Comparison of ENCODE assay signal across 9 cellular contexts in the genomic region with DNA sequence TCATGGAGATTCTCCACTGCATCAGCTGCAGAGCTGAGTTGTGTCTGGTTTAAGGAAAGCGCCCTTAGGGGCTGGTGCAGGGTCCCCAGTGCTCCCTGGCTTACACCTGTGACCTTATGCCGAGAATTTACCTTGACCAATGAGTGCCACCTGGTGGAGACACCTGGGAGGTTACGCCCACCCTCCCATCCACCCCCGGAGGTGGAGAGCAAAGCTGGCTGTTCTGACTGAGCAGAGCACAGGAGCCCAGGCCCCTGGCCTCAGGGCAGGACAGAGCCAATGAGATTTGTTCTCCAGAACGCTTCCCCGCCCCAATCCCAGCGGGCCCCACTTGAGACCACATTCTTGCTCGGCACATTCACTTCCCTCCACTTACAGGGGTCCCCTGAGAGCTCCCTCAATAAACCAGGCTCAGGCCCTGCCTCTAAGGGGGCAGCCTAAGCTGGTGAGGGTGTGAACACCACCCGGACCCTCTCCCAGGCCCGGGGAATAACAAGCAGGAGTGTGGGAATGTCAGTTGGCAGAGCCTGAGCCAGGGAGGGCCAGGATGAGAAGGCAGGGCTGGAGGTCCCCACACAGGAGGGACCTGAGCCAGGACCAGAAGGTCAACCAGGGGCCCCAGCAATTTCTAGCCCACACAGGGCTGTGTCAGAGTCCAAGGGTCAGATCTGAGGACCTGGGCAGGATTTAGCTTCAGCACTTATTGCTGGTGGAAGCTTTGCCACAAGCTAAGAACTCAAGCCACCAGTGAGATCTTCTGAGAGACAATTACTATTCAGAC.
DNase-seq lines count a peak whose midpoint lies in the region; ATAC-seq and TF ChIP-seq lines count a peak whose summit lies in the region.
"Had no signal": no experiment of that assay in that cellular context is flagged by ENCODE, and none has a peak within 500 bp of the region (broad histone marks: within the 10 kb centered on the region; RNA-seq: fewer than 3 reads in every experiment).

No MANE protein-coding gene starts in this region.

- H2AFZ ChIP-seq in mesenchymal stem cell (ENCODE audit: low read depth, low read length): no peak overlapping the region

- 39% methylated on average over 10 of the region's 10 CpGs for WGBS in mesenchymal stem cell

- no peak overlapping the region for H2BK5ac ChIP-seq in mesenchymal stem cell (ENCODE audit: low read depth, low read length, poor library complexity, severe bottlenecking)

- H2BK120ac ChIP-seq in mesenchymal stem cell (ENCODE audit: low read depth, low read length): no peak overlapping the region

- TF ChIP-seq CTCF in type B pancreatic cell (conservative IDR thresholded peaks at IDR 0.05): peak; percentile 65

- H3K4me2 ChIP-seq in mesenchymal stem cell (ENCODE audit: low read length, poor library complexity, severe bottlenecking): no peak overlapping the region

- no peaks in the 10 kb centered on the region for H3K36me3 Mint-ChIP-seq in activated naive CD4-positive, alpha-beta T cell treated with anti-CD3 and anti-CD28 coated beads, Interleukin-2, amount 10 ng/mL, durations not matched to agents 7 days and 5 days
- no peaks in the 10 kb centered on the region for H3K36me3 Mint-ChIP-seq in type B pancreatic cell

- peaks cover under 1% of the 10 kb centered on the region for H3K9me3 Mint-ChIP-seq in activated naive CD4-positive, alpha-beta T cell treated with anti-CD3 and anti-CD28 coated beads, Interleukin-2, amount 10 ng/mL, durations not matched to agents 7 days and 5 days
- no peaks in the 10 kb centered on the region for H3K9me3 Mint-ChIP-seq in type B pancreatic cell

- no peak overlapping the region for H3K4ac ChIP-seq in mesenchymal stem cell (ENCODE audit: low read depth in 1 of 2, low read length in 2 of 2)

- no peak overlapping the region for H3K9ac ChIP-seq in mesenchymal stem cell (ENCODE audit: low read length)

- no peaks in the 10 kb centered on the region for H3K9me3 ChIP-seq in mesenchymal stem cell (ENCODE audit: control insufficient read depth, low read length)

- no peaks in the 10 kb centered on the region for H3K79me1 ChIP-seq in mesenchymal stem cell (replicated peaks; ENCODE audit: low read length, poor library complexity, severe bottlenecking)

- H3K27me3 Mint-ChIP-seq in activated naive CD4-positive, alpha-beta T cell treated with anti-CD3 and anti-CD28 coated beads, Interleukin-2, amount 10 ng/mL, durations not matched to agents 7 days and 5 days: peaks cover 7% of the 10 kb centered on the region
- no peaks in the 10 kb centered on the region for H3K27me3 Mint-ChIP-seq in type B pancreatic cell

- no peak overlapping the region for H3K18ac ChIP-seq in mesenchymal stem cell (ENCODE audit: low read depth in 1 of 2, low read length in 2 of 2)

- no peaks in the 10 kb centered on the region for H3K4me1 ChIP-seq in mesenchymal stem cell (ENCODE audit: control insufficient read depth, insufficient read depth, low read depth, low read length)

- H3K14ac ChIP-seq in mesenchymal stem cell (ENCODE audit: low read length in 2 of 2): no peak overlapping the region

- peaks cover 13 to 56% of the 10 kb centered on the region in 2 experiments for H3K27me3 ChIP-seq in mesenchymal stem cell (ENCODE audit: control insufficient read depth in 1 of 2, insufficient read depth in 1 of 2, low read length in 2 of 2)

- no peak overlapping the region for H2BK15ac ChIP-seq in mesenchymal stem cell (ENCODE audit: low read depth, poor library complexity, severe bottlenecking)

- DNase-seq in activated naive CD4-positive, alpha-beta T cell treated with anti-CD3 and anti-CD28 coated beads, Interleukin-2, amount 10 ng/mL, durations not matched to agents 7 days and 5 days: peak; percentile 45
- DNase-seq in activated naive CD4-positive, alpha-beta T cell (lab: John Stamatoyannopoulos, UW): no peak
- DNase-seq in NCI-H128 (lab: John Stamatoyannopoulos, UW; ENCODE audit: unreplicated experiment) (peak; percentile 29), ecto neural progenitor cell (ENCODE audit: low spot score) (peak; percentile 79), type B pancreatic cell (ENCODE audit: extremely low spot score, unreplicated experiment) (no peak), mucosa of gallbladder (ENCODE audit: low spot score) (no peak), mesenchymal stem cell (no peak)
- DNase-seq: activated effector memory CD4-positive, alpha-beta T cell treated with anti-CD3 and anti-CD28 coated beads, Interleukin-2, amount 50 U/mL, for 16 hours had no signal

- H3K4me1 Mint-ChIP-seq in activated naive CD4-positive, alpha-beta T cell treated with anti-CD3 and anti-CD28 coated beads, Interleukin-2, amount 10 ng/mL, durations not matched to agents 7 days and 5 days: no peaks in the 10 kb centered on the region
- no peaks in the 10 kb centered on the region for H3K4me1 Mint-ChIP-seq in type B pancreatic cell (ENCODE audit: unreplicated experiment)

- ATAC-seq in HG02970 (IDR thresholded peaks at IDR 0.05; ENCODE audit: low FRiP score, unreplicated experiment): no peak

- no peak overlapping the region for H3K23ac ChIP-seq in mesenchymal stem cell (ENCODE audit: low read length in 2 of 2)

- H3K27ac Mint-ChIP-seq in activated naive CD4-positive, alpha-beta T cell treated with anti-CD3 and anti-CD28 coated beads, Interleukin-2, amount 10 ng/mL, durations not matched to agents 7 days and 5 days: no peak overlapping the region
- H3K27ac Mint-ChIP-seq in type B pancreatic cell: no peak overlapping the region

- H3K4me3 Mint-ChIP-seq in activated naive CD4-positive, alpha-beta T cell treated with anti-CD3 and anti-CD28 coated beads, Interleukin-2, amount 10 ng/mL, durations not matched to agents 7 days and 5 days: no peak overlapping the region
- H3K4me3 Mint-ChIP-seq in type B pancreatic cell: no peak overlapping the region

- no peak overlapping the region for H4K8ac ChIP-seq in mesenchymal stem cell (ENCODE audit: low read length)

- no peaks in the 10 kb centered on the region for H3K36me3 ChIP-seq in mesenchymal stem cell (ENCODE audit: control insufficient read depth in 1 of 2, insufficient read depth in 2 of 2, low read depth in 1 of 2, low read length in 2 of 2)

- no peak overlapping the region for H3K27ac ChIP-seq in mesenchymal stem cell (ENCODE audit: low read length, poor library complexity, severe bottlenecking)

- H2BK12ac ChIP-seq in mesenchymal stem cell (ENCODE audit: low read length in 2 of 2): no peak overlapping the region

- no peak overlapping the region for H2AK5ac ChIP-seq in mesenchymal stem cell (ENCODE audit: low read length, severe bottlenecking)

- no peak overlapping the region for H4K91ac ChIP-seq in mesenchymal stem cell (ENCODE audit: low read length)

- no peak overlapping the region for H3K4me3 ChIP-seq in mesenchymal stem cell (ENCODE audit: insufficient read depth in 1 of 2, low read depth in 1 of 2, low read length in 2 of 2)

- CTCF ChIA-PET in activated naive CD4-positive, alpha-beta T cell treated with anti-CD3 and anti-CD28 coated beads, Interleukin-2, amount 10 ng/mL, durations not matched to agents 7 days and 5 days (lab: Charles Lee): interaction anchor here (0.6 to 2.3 kb wide), 4 partner anchors 11 to 794 kb away, joined by 3 to 8 read pairs (median 3); no protein-coding TSS in a partner anchor

Comparison
In these comparisons a context has a peak if more than half of its experiments do, and no peak if none do; other contexts are left out.
1. DNase-seq: peak in activated naive CD4-positive, alpha-beta T cell treated with anti-CD3 and anti-CD28 coated beads, Interleukin-2, amount 10 ng/mL, durations not matched to agents 7 days and 5 days (single experiment), NCI-H128 (single experiment) and ecto neural progenitor cell (single experiment); none in activated naive CD4-positive, alpha-beta T cell (0 of 4), type B pancreatic cell (single experiment), mucosa of gallbladder (single experiment) and mesenchymal stem cell (single experiment).